1 cellular context compared by ENCODE assay signal in genomic region chr1:13600762-13601483, GRCh38.
A peak's percentile ranks its signal among the peaks of the same experiment; 100 is the strongest.
TF ChIP-seq lines count a peak whose summit lies in the region.

No MANE protein-coding gene starts in this region.

TF ChIP-seq in H1, 55 proteins besides CTCF, POLR2A, EP300 and RAD21:
- TF ChIP-seq TCF12 (IDR thresholded peaks at IDR 0.05; ENCODE audit: low read depth, low read length), result no peak
- TF ChIP-seq CHD7 (IDR thresholded peaks at IDR 0.05; ENCODE audit: insufficient replicate concordance, low read length), result no peak
- no peak for TF ChIP-seq NANOG (IDR thresholded peaks at IDR 0.05; ENCODE audit: insufficient read depth, low read depth, low read length, poor library complexity, severe bottlenecking)
- 0 out of 4 replicates have a peak, but pooled peaks have one; percentile 24 to 48 for TF ChIP-seq SIN3A (conservative IDR thresholded peaks at IDR 0.05 in 1 of 2, IDR thresholded peaks at IDR 0.05 in 1 of 2; ENCODE audit: low read depth in 1 of 2, low read length in 2 of 2)
- TF ChIP-seq CEBPB (IDR thresholded peaks at IDR 0.05; ENCODE audit: low read depth, low read length), result peak; percentile 78
- no peak for TF ChIP-seq CHD2 (IDR thresholded peaks at IDR 0.05; ENCODE audit: low read length)
- no peak for TF ChIP-seq EGR1 (IDR thresholded peaks at IDR 0.05; ENCODE audit: borderline replicate concordance, low read depth, low read length)
- TF ChIP-seq SP1 (IDR thresholded peaks at IDR 0.05; ENCODE audit: low read depth, low read length), result peak; percentile 59; the same call in 1 of the 2 replicates
- no peak for TF ChIP-seq E2F6 (IDR thresholded peaks at IDR 0.05)
- TF ChIP-seq RNF2 (IDR thresholded peaks at IDR 0.05; ENCODE audit: borderline replicate concordance, low read depth, low read length, missing control alignments, poor library complexity, severe bottlenecking), result no peak
- no peak for TF ChIP-seq EZH2 (IDR thresholded peaks at IDR 0.05; ENCODE audit: low read depth, low read length, severe bottlenecking)
TF ChIP-seq in H1: peak in this region for 3.
